Comparison of ENCODE assay signal across 12 cellular contexts in genomic region chr7:5462216-5462615, GRCh38.
"Had no signal": no experiment of that assay in that cellular context is flagged by ENCODE, and none has a peak within 500 bp of the region (broad histone marks: within the 10 kb centered on the region; RNA-seq: fewer than 3 reads in every experiment).

No MANE protein-coding gene starts in this region.

- H3K27me3 ChIP-seq: cardiac muscle cell, foreskin keratinocyte, sigmoid colon, suprapubic skin, upper lobe of left lung had no signal

- H3K27me3 Mint-ChIP-seq: activated T-cell treated with anti-CD3 and anti-CD28 coated beads, Interleukin-2, amount 50 U/mL, for 24 hours had no signal

- H3K9me3 Mint-ChIP-seq: activated T-cell treated with anti-CD3 and anti-CD28 coated beads, Interleukin-2, amount 50 U/mL, for 24 hours; nephron had no signal

- H3K27ac ChIP-seq: cardiac muscle cell, foreskin keratinocyte, sigmoid colon, suprapubic skin, upper lobe of left lung, VCaP had no signal

- H3K9me3 ChIP-seq: sigmoid colon, suprapubic skin, upper lobe of left lung had no signal

- ATAC-seq: foreskin keratinocyte, left cardiac atrium had no signal

- H3K4me3 Mint-ChIP-seq: activated T-cell treated with anti-CD3 and anti-CD28 coated beads, Interleukin-2, amount 50 U/mL, for 24 hours; nephron had no signal

- DNase-seq: activated gamma-delta T cell; activated T-cell treated with anti-CD3 and anti-CD28 coated beads, Interleukin-2, amount 50 U/mL, for 24 hours; foreskin keratinocyte; left cardiac atrium; occipital lobe; sigmoid colon; stimulated activated CD4-positive, alpha-beta T cell treated with anti-CD3 and anti-CD28 coated beads, Interleukin-2, amount 100 ng/mL, for 24 hours; upper lobe of left lung had no signal

- H3K36me3 ChIP-seq: cardiac muscle cell, sigmoid colon, suprapubic skin, upper lobe of left lung had no signal

- H3K4me1 ChIP-seq: foreskin keratinocyte had no signal

- H3K4me3 ChIP-seq: cardiac muscle cell, sigmoid colon, suprapubic skin, upper lobe of left lung had no signal

- H3K27ac Mint-ChIP-seq: activated T-cell treated with anti-CD3 and anti-CD28 coated beads, Interleukin-2, amount 50 U/mL, for 24 hours; nephron had no signal
